Comparison of ENCODE assay signal across 8 cellular contexts in genomic region chr1:194640322-194640721, GRCh38.
"Had no signal": no experiment of that assay in that cellular context is flagged by ENCODE, and none has a peak within 500 bp of the region (broad histone marks: within the 10 kb centered on the region; RNA-seq: fewer than 3 reads in every experiment).

No MANE protein-coding gene starts in this region.

- DNase-seq: GDM1, GF-D8 had no signal

- ATAC-seq: GM12878 had no signal

- FAIRE-seq: G401.6, GM12878, GM12891, GM12892, GM18507, GM19239 had no signal

- H3K4me3 ChIP-seq: GM12878 had no signal
